Comparison of ENCODE assay signal across 1 cellular context in the genomic region with DNA sequence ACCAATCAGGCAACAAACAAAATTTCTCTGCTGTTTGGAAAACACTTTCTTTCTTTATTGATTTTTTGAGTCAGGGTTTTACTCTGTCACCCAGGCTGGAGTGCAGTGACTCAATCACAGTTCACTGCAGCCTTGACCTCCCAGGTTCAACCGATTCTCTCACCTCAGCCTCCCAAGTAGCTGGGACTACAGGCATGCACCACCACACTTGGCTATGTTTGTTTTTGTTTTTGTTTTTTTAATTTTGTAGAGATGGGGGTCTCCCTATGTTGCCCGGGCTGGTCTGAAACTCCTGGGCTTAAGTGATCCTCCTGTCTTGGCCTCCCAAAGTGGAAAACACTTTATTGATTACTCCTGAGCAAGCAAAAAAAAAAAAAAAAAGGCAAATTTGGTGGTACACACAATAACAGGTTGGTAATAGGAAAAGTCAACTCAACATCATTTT.
A peak's percentile ranks its signal among the peaks of the same experiment; 100 is the strongest.
TF ChIP-seq lines count a peak whose summit lies in the region.

No MANE protein-coding gene starts in this region.

TF ChIP-seq in HepG2, 621 proteins besides CTCF, POLR2A, EP300 and RAD21 (continued from another document and continues in another):
- TF ChIP-seq, protein P1, sequence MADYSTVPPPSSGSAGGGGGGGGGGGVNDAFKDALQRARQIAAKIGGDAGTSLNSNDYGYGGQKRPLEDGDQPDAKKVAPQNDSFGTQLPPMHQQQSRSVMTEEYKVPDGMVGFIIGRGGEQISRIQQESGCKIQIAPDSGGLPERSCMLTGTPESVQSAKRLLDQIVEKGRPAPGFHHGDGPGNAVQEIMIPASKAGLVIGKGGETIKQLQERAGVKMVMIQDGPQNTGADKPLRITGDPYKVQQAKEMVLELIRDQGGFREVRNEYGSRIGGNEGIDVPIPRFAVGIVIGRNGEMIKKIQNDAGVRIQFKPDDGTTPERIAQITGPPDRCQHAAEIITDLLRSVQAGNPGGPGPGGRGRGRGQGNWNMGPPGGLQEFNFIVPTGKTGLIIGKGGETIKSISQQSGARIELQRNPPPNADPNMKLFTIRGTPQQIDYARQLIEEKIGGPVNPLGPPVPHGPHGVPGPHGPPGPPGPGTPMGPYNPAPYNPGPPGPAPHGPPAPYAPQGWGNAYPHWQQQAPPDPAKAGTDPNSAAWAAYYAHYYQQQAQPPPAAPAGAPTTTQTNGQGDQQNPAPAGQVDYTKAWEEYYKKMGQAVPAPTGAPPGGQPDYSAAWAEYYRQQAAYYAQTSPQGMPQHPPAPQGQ (CRISPR knock-in tag; IDR thresholded peaks at IDR 0.05; ENCODE audit: borderline replicate concordance) = no peak
- TF ChIP-seq ZNF703 (CRISPR knock-in tag; IDR thresholded peaks at IDR 0.05; ENCODE audit: borderline replicate concordance) = no peak
- TF ChIP-seq, protein P2, sequence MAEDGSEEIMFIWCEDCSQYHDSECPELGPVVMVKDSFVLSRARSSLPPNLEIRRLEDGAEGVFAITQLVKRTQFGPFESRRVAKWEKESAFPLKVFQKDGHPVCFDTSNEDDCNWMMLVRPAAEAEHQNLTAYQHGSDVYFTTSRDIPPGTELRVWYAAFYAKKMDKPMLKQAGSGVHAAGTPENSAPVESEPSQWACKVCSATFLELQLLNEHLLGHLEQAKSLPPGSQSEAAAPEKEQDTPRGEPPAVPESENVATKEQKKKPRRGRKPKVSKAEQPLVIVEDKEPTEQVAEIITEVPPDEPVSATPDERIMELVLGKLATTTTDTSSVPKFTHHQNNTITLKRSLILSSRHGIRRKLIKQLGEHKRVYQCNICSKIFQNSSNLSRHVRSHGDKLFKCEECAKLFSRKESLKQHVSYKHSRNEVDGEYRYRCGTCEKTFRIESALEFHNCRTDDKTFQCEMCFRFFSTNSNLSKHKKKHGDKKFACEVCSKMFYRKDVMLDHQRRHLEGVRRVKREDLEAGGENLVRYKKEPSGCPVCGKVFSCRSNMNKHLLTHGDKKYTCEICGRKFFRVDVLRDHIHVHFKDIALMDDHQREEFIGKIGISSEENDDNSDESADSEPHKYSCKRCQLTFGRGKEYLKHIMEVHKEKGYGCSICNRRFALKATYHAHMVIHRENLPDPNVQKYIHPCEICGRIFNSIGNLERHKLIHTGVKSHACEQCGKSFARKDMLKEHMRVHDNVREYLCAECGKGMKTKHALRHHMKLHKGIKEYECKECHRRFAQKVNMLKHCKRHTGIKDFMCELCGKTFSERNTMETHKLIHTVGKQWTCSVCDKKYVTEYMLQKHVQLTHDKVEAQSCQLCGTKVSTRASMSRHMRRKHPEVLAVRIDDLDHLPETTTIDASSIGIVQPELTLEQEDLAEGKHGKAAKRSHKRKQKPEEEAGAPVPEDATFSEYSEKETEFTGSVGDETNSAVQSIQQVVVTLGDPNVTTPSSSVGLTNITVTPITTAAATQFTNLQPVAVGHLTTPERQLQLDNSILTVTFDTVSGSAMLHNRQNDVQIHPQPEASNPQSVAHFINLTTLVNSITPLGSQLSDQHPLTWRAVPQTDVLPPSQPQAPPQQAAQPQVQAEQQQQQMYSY (CRISPR knock-in tag; IDR thresholded peaks at IDR 0.05) = no peak
- TF ChIP-seq ZNF891 (CRISPR knock-in tag; IDR thresholded peaks at IDR 0.05) = no peak
- no peak for TF ChIP-seq ZNF160 (CRISPR knock-in tag; IDR thresholded peaks at IDR 0.05)
- no peak for TF ChIP-seq KLF15 (CRISPR knock-in tag; IDR thresholded peaks at IDR 0.05; ENCODE audit: borderline replicate concordance)
- TF ChIP-seq ZNF737 (CRISPR knock-in tag; IDR thresholded peaks at IDR 0.05; ENCODE audit: borderline replicate concordance) = no peak
- TF ChIP-seq, protein P3, sequence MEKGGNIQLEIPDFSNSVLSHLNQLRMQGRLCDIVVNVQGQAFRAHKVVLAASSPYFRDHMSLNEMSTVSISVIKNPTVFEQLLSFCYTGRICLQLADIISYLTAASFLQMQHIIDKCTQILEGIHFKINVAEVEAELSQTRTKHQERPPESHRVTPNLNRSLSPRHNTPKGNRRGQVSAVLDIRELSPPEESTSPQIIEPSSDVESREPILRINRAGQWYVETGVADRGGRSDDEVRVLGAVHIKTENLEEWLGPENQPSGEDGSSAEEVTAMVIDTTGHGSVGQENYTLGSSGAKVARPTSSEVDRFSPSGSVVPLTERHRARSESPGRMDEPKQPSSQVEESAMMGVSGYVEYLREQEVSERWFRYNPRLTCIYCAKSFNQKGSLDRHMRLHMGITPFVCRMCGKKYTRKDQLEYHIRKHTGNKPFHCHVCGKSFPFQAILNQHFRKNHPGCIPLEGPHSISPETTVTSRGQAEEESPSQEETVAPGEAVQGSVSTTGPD (CRISPR knock-in tag; IDR thresholded peaks at IDR 0.05) = no peak
- TF ChIP-seq SP1 (IDR thresholded peaks at IDR 0.05) = no peak
- no peak for TF ChIP-seq SP1 (CRISPR knock-in tag; IDR thresholded peaks at IDR 0.05)
- TF ChIP-seq, protein P4, sequence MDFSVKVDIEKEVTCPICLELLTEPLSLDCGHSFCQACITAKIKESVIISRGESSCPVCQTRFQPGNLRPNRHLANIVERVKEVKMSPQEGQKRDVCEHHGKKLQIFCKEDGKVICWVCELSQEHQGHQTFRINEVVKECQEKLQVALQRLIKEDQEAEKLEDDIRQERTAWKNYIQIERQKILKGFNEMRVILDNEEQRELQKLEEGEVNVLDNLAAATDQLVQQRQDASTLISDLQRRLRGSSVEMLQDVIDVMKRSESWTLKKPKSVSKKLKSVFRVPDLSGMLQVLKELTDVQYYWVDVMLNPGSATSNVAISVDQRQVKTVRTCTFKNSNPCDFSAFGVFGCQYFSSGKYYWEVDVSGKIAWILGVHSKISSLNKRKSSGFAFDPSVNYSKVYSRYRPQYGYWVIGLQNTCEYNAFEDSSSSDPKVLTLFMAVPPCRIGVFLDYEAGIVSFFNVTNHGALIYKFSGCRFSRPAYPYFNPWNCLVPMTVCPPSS (IDR thresholded peaks at IDR 0.05) = no peak
- TF ChIP-seq ELF3 (CRISPR knock-in tag; IDR thresholded peaks at IDR 0.05) = peak; percentile 63; the same call in 1 of the 2 replicates
- TF ChIP-seq, protein P5, sequence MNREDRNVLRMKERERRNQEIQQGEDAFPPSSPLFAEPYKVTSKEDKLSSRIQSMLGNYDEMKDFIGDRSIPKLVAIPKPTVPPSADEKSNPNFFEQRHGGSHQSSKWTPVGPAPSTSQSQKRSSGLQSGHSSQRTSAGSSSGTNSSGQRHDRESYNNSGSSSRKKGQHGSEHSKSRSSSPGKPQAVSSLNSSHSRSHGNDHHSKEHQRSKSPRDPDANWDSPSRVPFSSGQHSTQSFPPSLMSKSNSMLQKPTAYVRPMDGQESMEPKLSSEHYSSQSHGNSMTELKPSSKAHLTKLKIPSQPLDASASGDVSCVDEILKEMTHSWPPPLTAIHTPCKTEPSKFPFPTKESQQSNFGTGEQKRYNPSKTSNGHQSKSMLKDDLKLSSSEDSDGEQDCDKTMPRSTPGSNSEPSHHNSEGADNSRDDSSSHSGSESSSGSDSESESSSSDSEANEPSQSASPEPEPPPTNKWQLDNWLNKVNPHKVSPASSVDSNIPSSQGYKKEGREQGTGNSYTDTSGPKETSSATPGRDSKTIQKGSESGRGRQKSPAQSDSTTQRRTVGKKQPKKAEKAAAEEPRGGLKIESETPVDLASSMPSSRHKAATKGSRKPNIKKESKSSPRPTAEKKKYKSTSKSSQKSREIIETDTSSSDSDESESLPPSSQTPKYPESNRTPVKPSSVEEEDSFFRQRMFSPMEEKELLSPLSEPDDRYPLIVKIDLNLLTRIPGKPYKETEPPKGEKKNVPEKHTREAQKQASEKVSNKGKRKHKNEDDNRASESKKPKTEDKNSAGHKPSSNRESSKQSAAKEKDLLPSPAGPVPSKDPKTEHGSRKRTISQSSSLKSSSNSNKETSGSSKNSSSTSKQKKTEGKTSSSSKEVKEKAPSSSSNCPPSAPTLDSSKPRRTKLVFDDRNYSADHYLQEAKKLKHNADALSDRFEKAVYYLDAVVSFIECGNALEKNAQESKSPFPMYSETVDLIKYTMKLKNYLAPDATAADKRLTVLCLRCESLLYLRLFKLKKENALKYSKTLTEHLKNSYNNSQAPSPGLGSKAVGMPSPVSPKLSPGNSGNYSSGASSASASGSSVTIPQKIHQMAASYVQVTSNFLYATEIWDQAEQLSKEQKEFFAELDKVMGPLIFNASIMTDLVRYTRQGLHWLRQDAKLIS (CRISPR knock-in tag; IDR thresholded peaks at IDR 0.05) = no peak
- no peak for TF ChIP-seq NFE2L2 (IDR thresholded peaks at IDR 0.05; ENCODE audit: low read length)
- TF ChIP-seq ZSCAN20 (CRISPR knock-in tag; IDR thresholded peaks at IDR 0.05; ENCODE audit: borderline replicate concordance) = 0 out of 2 replicates have a peak, but pooled peaks have one; percentile 21
- TF ChIP-seq PRPF4 (IDR thresholded peaks at IDR 0.05; ENCODE audit: low read depth, low read length, poor library complexity, severe bottlenecking) = no peak
- no peak for TF ChIP-seq RFX1 (IDR thresholded peaks at IDR 0.05)
- TF ChIP-seq, protein P6, sequence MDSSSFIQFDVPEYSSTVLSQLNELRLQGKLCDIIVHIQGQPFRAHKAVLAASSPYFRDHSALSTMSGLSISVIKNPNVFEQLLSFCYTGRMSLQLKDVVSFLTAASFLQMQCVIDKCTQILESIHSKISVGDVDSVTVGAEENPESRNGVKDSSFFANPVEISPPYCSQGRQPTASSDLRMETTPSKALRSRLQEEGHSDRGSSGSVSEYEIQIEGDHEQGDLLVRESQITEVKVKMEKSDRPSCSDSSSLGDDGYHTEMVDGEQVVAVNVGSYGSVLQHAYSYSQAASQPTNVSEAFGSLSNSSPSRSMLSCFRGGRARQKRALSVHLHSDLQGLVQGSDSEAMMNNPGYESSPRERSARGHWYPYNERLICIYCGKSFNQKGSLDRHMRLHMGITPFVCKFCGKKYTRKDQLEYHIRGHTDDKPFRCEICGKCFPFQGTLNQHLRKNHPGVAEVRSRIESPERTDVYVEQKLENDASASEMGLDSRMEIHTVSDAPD (CRISPR knock-in tag; IDR thresholded peaks at IDR 0.05) = 0 out of 2 replicates have a peak, but pooled peaks have one; percentile 68
- TF ChIP-seq SP5 (CRISPR knock-in tag; IDR thresholded peaks at IDR 0.05; ENCODE audit: borderline replicate concordance, low read depth) = 0 out of 2 replicates have a peak, but pooled peaks have one; percentile 14
- peak; percentile 77; the same call in 1 of the 2 replicates for TF ChIP-seq KDM3A (CRISPR knock-in tag; IDR thresholded peaks at IDR 0.05; ENCODE audit: low read depth)
- peak; percentile 67; the same call in 1 of the 2 replicates for TF ChIP-seq KAT7 (CRISPR knock-in tag; IDR thresholded peaks at IDR 0.05; ENCODE audit: borderline replicate concordance)
- TF ChIP-seq ZSCAN9 (CRISPR knock-in tag; IDR thresholded peaks at IDR 0.05; ENCODE audit: borderline replicate concordance) = no peak
- peak; percentile 83; the same call in 1 of the 2 replicates for TF ChIP-seq FOXO1 (CRISPR knock-in tag; IDR thresholded peaks at IDR 0.05)
- no peak for TF ChIP-seq ARNT (IDR thresholded peaks at IDR 0.05)
- TF ChIP-seq KDM2A (CRISPR knock-in tag; IDR thresholded peaks at IDR 0.05; ENCODE audit: borderline replicate concordance, low read depth) = peak; percentile 40; the same call in 1 of the 2 replicates
- TF ChIP-seq, protein P7, sequence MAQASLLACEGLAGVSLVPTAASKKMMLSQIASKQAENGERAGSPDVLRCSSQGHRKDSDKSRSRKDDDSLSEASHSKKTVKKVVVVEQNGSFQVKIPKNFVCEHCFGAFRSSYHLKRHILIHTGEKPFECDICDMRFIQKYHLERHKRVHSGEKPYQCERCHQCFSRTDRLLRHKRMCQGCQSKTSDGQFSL (CRISPR knock-in tag; IDR thresholded peaks at IDR 0.05) = no peak
- no peak for TF ChIP-seq ZNF652 (CRISPR knock-in tag; IDR thresholded peaks at IDR 0.05; ENCODE audit: borderline replicate concordance, low read depth)
- TF ChIP-seq CHD2 (IDR thresholded peaks at IDR 0.05; ENCODE audit: low read depth, low read length) = no peak
- peak; percentile 95 for TF ChIP-seq MED1 (CRISPR knock-in tag; IDR thresholded peaks at IDR 0.05)
- no peak for TF ChIP-seq MED8 (CRISPR knock-in tag; IDR thresholded peaks at IDR 0.05; ENCODE audit: insufficient replicate concordance)
- TF ChIP-seq ZNF747 (CRISPR knock-in tag; IDR thresholded peaks at IDR 0.05; ENCODE audit: borderline replicate concordance) = no peak
- TF ChIP-seq PPARG (CRISPR knock-in tag; conservative IDR thresholded peaks at IDR 0.05) = 0 out of 2 replicates have a peak, but pooled peaks have one; percentile 42
- TF ChIP-seq ZNF207 (IDR thresholded peaks at IDR 0.05; ENCODE audit: borderline replicate concordance) = no peak
- TF ChIP-seq, protein P8, sequence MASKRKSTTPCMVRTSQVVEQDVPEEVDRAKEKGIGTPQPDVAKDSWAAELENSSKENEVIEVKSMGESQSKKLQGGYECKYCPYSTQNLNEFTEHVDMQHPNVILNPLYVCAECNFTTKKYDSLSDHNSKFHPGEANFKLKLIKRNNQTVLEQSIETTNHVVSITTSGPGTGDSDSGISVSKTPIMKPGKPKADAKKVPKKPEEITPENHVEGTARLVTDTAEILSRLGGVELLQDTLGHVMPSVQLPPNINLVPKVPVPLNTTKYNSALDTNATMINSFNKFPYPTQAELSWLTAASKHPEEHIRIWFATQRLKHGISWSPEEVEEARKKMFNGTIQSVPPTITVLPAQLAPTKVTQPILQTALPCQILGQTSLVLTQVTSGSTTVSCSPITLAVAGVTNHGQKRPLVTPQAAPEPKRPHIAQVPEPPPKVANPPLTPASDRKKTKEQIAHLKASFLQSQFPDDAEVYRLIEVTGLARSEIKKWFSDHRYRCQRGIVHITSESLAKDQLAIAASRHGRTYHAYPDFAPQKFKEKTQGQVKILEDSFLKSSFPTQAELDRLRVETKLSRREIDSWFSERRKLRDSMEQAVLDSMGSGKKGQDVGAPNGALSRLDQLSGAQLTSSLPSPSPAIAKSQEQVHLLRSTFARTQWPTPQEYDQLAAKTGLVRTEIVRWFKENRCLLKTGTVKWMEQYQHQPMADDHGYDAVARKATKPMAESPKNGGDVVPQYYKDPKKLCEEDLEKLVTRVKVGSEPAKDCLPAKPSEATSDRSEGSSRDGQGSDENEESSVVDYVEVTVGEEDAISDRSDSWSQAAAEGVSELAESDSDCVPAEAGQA (IDR thresholded peaks at IDR 0.05; ENCODE audit: low read depth) = no peak
- TF ChIP-seq, protein P8 (CRISPR knock-in tag; IDR thresholded peaks at IDR 0.05; ENCODE audit: borderline replicate concordance) = 0 out of 2 replicates have a peak, but pooled peaks have one; percentile 60
- no peak for TF ChIP-seq FOXM1 (CRISPR knock-in tag; IDR thresholded peaks at IDR 0.05)
- TF ChIP-seq RFX3 (CRISPR knock-in tag; IDR thresholded peaks at IDR 0.05) = no peak
- TF ChIP-seq, protein P9, sequence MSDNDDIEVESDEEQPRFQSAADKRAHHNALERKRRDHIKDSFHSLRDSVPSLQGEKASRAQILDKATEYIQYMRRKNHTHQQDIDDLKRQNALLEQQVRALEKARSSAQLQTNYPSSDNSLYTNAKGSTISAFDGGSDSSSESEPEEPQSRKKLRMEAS (IDR thresholded peaks at IDR 0.05) = peak; percentile 34; the same call in 1 of the 2 replicates
